ENCODE assay signal across 8 cellular contexts in genomic region chr6:40550096-40550731, GRCh38. TPM values are rescaled to one million over a fixed set of nuclear protein-coding genes. Genes with fewer than 3 reads are reported as not detected.
DNase-seq lines count a peak whose midpoint lies in the region; ATAC-seq and TF ChIP-seq lines count a peak whose summit lies in the region.
"Had no signal": no experiment of that assay in that cellular context is flagged by ENCODE, and none has a peak within 500 bp of the region (broad histone marks: within the 10 kb centered on the region; RNA-seq: fewer than 3 reads in every experiment).

No MANE protein-coding gene starts in this region.

- H3K4me1 ChIP-seq in DOHH2 (ENCODE audit: control insufficient read depth, low read length) (no peaks in the 10 kb centered on the region), trophoblast cell (ENCODE audit: control insufficient read depth in 1 of 2, insufficient read depth in 2 of 2, low read length in 2 of 2) (no peaks in the 10 kb centered on the region)

- H3K4me2 ChIP-seq in DOHH2 (ENCODE audit: low read length) = no peak overlapping the region
- H3K4me2 ChIP-seq in trophoblast cell (ENCODE audit: low read length) = no peak overlapping the region

- H3K27me3 ChIP-seq in DOHH2 (ENCODE audit: control insufficient read depth, low read length) = no peaks in the 10 kb centered on the region
- no peaks in the 10 kb centered on the region for H3K27me3 ChIP-seq in trophoblast cell (ENCODE audit: insufficient read depth, low read length)

- no peak overlapping the region for H3K18ac ChIP-seq in trophoblast cell (ENCODE audit: low read length)

- no peaks in the 10 kb centered on the region for H3K79me1 ChIP-seq in trophoblast cell (ENCODE audit: low read length)

- no peak overlapping the region for H2AFZ ChIP-seq in trophoblast cell (ENCODE audit: insufficient read depth, low read length, poor library complexity)

- no peak overlapping the region for H3K4me3 Mint-ChIP-seq in HFFc6

- H3K9me3 Mint-ChIP-seq in HFFc6 = no peaks in the 10 kb centered on the region

- H3K27me3 Mint-ChIP-seq in HFFc6 (ENCODE audit: insufficient read depth) = peaks cover 8% of the 10 kb centered on the region

- H3K4me3 ChIP-seq in DOHH2 (ENCODE audit: low read length) (no peak overlapping the region), trophoblast cell (ENCODE audit: low read depth, low read length) (no peak overlapping the region)

- no peak overlapping the region for H4K91ac ChIP-seq in trophoblast cell (ENCODE audit: low read depth, low read length)

- no peak overlapping the region for H3K9ac ChIP-seq in trophoblast cell (ENCODE audit: low read length)

- H2BK120ac ChIP-seq in trophoblast cell (ENCODE audit: insufficient read depth, low read length, poor library complexity) = no peak overlapping the region

- H3K23ac ChIP-seq in trophoblast cell (ENCODE audit: low read length) = no peak overlapping the region

- ATAC-seq in GM18868 (IDR thresholded peaks at IDR 0.05; ENCODE audit: unreplicated experiment) = no peak

- no peaks in the 10 kb centered on the region for H3K9me2 ChIP-seq in DOHH2 (replicated peaks; ENCODE audit: control insufficient read depth, low read length)

- H3K36me3 ChIP-seq in DOHH2 (ENCODE audit: control insufficient read depth, low read length) = no peaks in the 10 kb centered on the region
- no peaks in the 10 kb centered on the region for H3K36me3 ChIP-seq in trophoblast cell (ENCODE audit: control insufficient read depth in 1 of 2, insufficient read depth in 2 of 2, low read length in 2 of 2)

- H3K27ac ChIP-seq in DOHH2 (ENCODE audit: low read depth, low read length) (no peak overlapping the region), trophoblast cell (ENCODE audit: low read depth, low read length) (no peak overlapping the region)

- in situ Hi-C loops in SK-MEL-5 (cut with HindIII; ENCODE audit: low pct_unique_long_range_greater_than_20kb, low sequenced_read_pairs) = no loop called here

- H2BK5ac ChIP-seq in trophoblast cell (ENCODE audit: low read depth, low read length, poor library complexity) = no peak overlapping the region

- no peaks in the 10 kb centered on the region for H3K36me3 Mint-ChIP-seq in HFFc6 (ENCODE audit: low read depth)

- no peak overlapping the region for H3K27ac Mint-ChIP-seq in HFFc6

- H3K79me2 ChIP-seq in DOHH2 (ENCODE audit: control insufficient read depth, low read length) (no peaks in the 10 kb centered on the region), trophoblast cell (ENCODE audit: control insufficient read depth, insufficient read depth, low read length, poor library complexity) (no peaks in the 10 kb centered on the region)

- TF ChIP-seq CTCF in DOHH2 (IDR thresholded peaks at IDR 0.05; ENCODE audit: low read depth, low read length, poor library complexity, severe bottlenecking) = peak; percentile 71
- TF ChIP-seq CTCF in HFFc6 (IDR thresholded peaks at IDR 0.05) = peak; percentile 83

- no peak overlapping the region for H4K12ac ChIP-seq in trophoblast cell (ENCODE audit: low read depth, low read length)

- no peak overlapping the region for H2AK5ac ChIP-seq in trophoblast cell (ENCODE audit: low read length)

- DNase-seq in HFFc6 = peak; percentile 47
- DNase-seq in SK-MEL-5 (ENCODE audit: low read depth, low spot score) = peak; percentile 83
- DNase-seq in fibroblast of gingiva (ENCODE audit: low read depth) = peak; percentile 5
- DNase-seq in trophoblast cell = peak; percentile 13 to 60
- no peak for DNase-seq in anterior cingulate cortex (lab: John Stamatoyannopoulos, UW)
- DNase-seq: right cardiac atrium had no signal

- H4K8ac ChIP-seq in trophoblast cell (ENCODE audit: low read depth, low read length) = no peak overlapping the region

- no peak overlapping the region for H2BK12ac ChIP-seq in trophoblast cell (ENCODE audit: low read length)

- H4K20me1 ChIP-seq in DOHH2 (ENCODE audit: control insufficient read depth, insufficient read depth, low read depth, low read length) = no peaks in the 10 kb centered on the region

- H3K14ac ChIP-seq in trophoblast cell (ENCODE audit: low read length) = no peak overlapping the region

- WGBS in trophoblast cell (ENCODE audit: extremely low coverage, insufficient coverage, insufficient read length) = no CpG with 5 or more reads among the region's 7 CpGs

- H3F3A ChIP-seq in DOHH2 (ENCODE audit: control insufficient read depth, insufficient read depth) = no peaks in the 10 kb centered on the region

- no peaks in the 10 kb centered on the region for H3K9me3 ChIP-seq in DOHH2 (ENCODE audit: control insufficient read depth, insufficient read depth, low read length)
- H3K9me3 ChIP-seq in trophoblast cell (ENCODE audit: insufficient read depth, low read depth, low read length) = no peaks in the 10 kb centered on the region

- H3K4me1 Mint-ChIP-seq in HFFc6 (ENCODE audit: low read depth) = no peaks in the 10 kb centered on the region

- no peak overlapping the region for H3K4ac ChIP-seq in trophoblast cell (ENCODE audit: low read depth, low read length)

RNA-seq across cellular contexts. Expression of gene LRFN2, which starts 37.0 kb away (rescaled TPM):
- not detected for total RNA-seq in HFFc6 (2021; fragmentation: NEBNext Ultra II Directional; extraction: Animal tissue kit (Norgen Biotek cat#: 25700))
- not detected in 2 replicates for total RNA-seq in SK-MEL-5 (2014; rRNA removed; shearing (Covaris generic))
- polyA plus RNA-seq in SK-MEL-5 (2015; cell fraction: cytosol; rRNA removed) = not detected in 2 replicates
- not detected in 2 replicates for polyA plus RNA-seq in SK-MEL-5 (2015; cell fraction: nucleus; rRNA removed)
- polyA plus RNA-seq in trophoblast cell (2013) = 0.01 and 0.03 TPM in 2 replicates
- total RNA-seq: right cardiac atrium had no signal
- polyA plus RNA-seq: right cardiac atrium had no signal

Comparison
In these comparisons a context has a peak if more than half of its experiments do, and no peak if none do; other contexts are left out.
1. DNase-seq: peak in HFFc6 (single experiment), SK-MEL-5 (single experiment), fibroblast of gingiva (single experiment) and trophoblast cell (2 of 2); none in anterior cingulate cortex (0 of 58).